33 cellular contexts compared by ENCODE assay signal in genomic region chr18:22697561-22697960, GRCh38.
"Had no signal": no experiment of that assay in that cellular context is flagged by ENCODE, and none has a peak within 500 bp of the region (broad histone marks: within the 10 kb centered on the region; RNA-seq: fewer than 3 reads in every experiment).

No MANE protein-coding gene starts in this region.

- ATAC-seq: activated naive CD4-positive, alpha-beta T cell treated with anti-CD3 and anti-CD28 coated beads, Interleukin-2, amount 50 U/mL, for 72 hours; activated naive CD8-positive, alpha-beta T cell treated with anti-CD3 and anti-CD28 coated beads, Interleukin-2, amount 50 U/mL, for 24 hours; activated T-cell treated with anti-CD3 and anti-CD28 coated beads, Interleukin-2, amount 50 U/mL, for 4 hours; activated T-cell treated with anti-CD3 and anti-CD28 coated beads, Interleukin-2, amount 50 U/mL, for 72 hours; activated T-helper 17 cell treated with anti-CD3 and anti-CD28 coated beads, Interleukin-2, amount 50 U/mL, for 72 hours; body of pancreas had no signal

- H3K36me3 ChIP-seq: adrenal gland, ascending aorta, brain microvascular endothelial cell, breast epithelium, cardiac muscle cell had no signal

- H3K27me3 ChIP-seq: adrenal gland, ascending aorta, body of pancreas, brain microvascular endothelial cell, breast epithelium, cardiac muscle cell had no signal

- H3K4me3 ChIP-seq: adrenal gland, ascending aorta, body of pancreas, breast epithelium, cardiac muscle cell had no signal

- H3K9me3 ChIP-seq: adrenal gland, ascending aorta, body of pancreas, breast epithelium had no signal

- H3K27ac ChIP-seq: adrenal gland, ascending aorta, body of pancreas, brain microvascular endothelial cell, breast epithelium, cardiac muscle cell had no signal

- DNase-seq: activated effector memory CD4-positive, alpha-beta T cell treated with anti-CD3 and anti-CD28 coated beads, Interleukin-2, amount 50 U/mL, for 16 hours; activated effector memory CD4-positive, alpha-beta T cell treated with Interleukin-2 at 50 U/mL for 16 hours; activated gamma-delta T cell; activated gamma-delta T cell treated with Interleukin-2 at 50 U/mL for 16 hours; activated naive CD4-positive, alpha-beta T cell; activated naive CD4-positive, alpha-beta T cell treated with anti-CD3 and anti-CD28 coated beads for 36 hours; activated naive CD4-positive, alpha-beta T cell treated with anti-CD3 and anti-CD28 coated beads, Interleukin-2, amount 10 ng/mL, durations not matched to agents 7 days and 5 days; activated naive CD4-positive, alpha-beta T cell treated with anti-CD3 and anti-CD28 coated beads, Interleukin-2, amount 50 U/mL, for 16 hours; activated naive CD4-positive, alpha-beta T cell treated with Interleukin-2 at 50 U/mL for 16 hours; activated naive CD8-positive, alpha-beta T cell treated with anti-CD3 and anti-CD28 coated beads for 36 hours; activated naive CD8-positive, alpha-beta T cell treated with anti-CD3 and anti-CD28 coated beads, Interleukin-2, amount 10 ng/mL, durations not matched to agents 7 days and 5 days; activated naive CD8-positive, alpha-beta T cell treated with anti-CD3 and anti-CD28 coated beads, Interleukin-2, amount 50 U/mL, for 24 hours; activated T-cell treated with anti-CD3 and anti-CD28 coated beads for 4 hours; activated T-cell treated with anti-CD3 and anti-CD28 coated beads, Interleukin-2, amount 50 U/mL, for 1 hour; activated T-cell treated with anti-CD3 and anti-CD28 coated beads, Interleukin-2, amount 50 U/mL, for 24 hours; activated T-cell treated with anti-CD3 and anti-CD28 coated beads, Interleukin-2, amount 50 U/mL, for 4 hours; activated T-cell treated with anti-CD3 and anti-CD28 coated beads, Interleukin-2, amount 50 U/mL, for 48 hours; activated T-cell treated with anti-CD3 and anti-CD28 coated beads, Interleukin-2, amount 50 U/mL, for 72 hours; adrenal gland; amniotic stem cell; amygdala; anterior cingulate cortex; aorta; body of pancreas; brain microvascular endothelial cell; caudate nucleus; central memory CD4-positive, alpha-beta T cell; cerebellar nuclear complex had no signal

- H3K4me1 ChIP-seq: ascending aorta, body of pancreas, breast epithelium had no signal
